ENCODE assay signal across 8 cellular contexts in the genomic region with DNA sequence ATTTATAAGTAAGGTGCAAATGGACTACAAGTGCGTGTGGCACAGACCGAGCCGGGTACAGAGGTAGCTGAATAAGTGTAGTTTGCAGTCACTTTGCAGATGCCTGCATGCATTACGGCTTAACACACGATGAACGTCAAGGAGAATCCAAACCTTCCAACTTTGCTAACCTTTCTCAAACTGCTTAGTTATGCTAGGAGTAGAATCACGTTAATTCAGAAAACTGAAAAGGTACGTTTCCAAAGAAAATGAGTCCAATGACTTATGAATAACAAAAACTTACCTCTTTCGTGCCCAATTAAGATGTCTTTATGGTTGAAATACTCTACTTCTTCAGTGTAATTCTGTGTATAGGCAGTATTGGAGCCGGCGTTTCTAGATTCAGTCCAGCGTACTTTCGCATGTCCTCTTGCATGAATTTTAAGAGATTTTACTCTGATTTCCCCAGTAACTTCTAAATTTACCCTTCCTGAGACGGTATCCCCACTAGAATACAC. TPM values are rescaled to one million over a fixed set of nuclear protein-coding genes. Genes with fewer than 3 reads are reported as not detected.
DNase-seq lines count a peak whose midpoint lies in the region; TF ChIP-seq lines count a peak whose summit lies in the region.

No MANE protein-coding gene starts in this region.

- H4K20me1 ChIP-seq in BLaER1 treated with 17β-estradiol and CSF1 and Interleukin-3, amounts not matched to agents 10 nM and 100 nM, result peaks cover 0 to 6% (median 0%) of the 10 kb centered on the region in 11 experiments; a peak in 3 of 22 replicates

- in situ Hi-C loops in astrocyte of the spinal cord (cut with HindIII; ENCODE audit: low sequenced_read_pairs), result no loop called here

- H3K27ac Mint-ChIP-seq in immature natural killer cell, result peak overlapping the region; percentile 93 to 100 (median 100)

- peak overlapping the region; percentile 66 to 96 (median 81) for H3K4me2 ChIP-seq in BLaER1 treated with 17β-estradiol and CSF1 and Interleukin-3, amounts not matched to agents 10 nM and 100 nM

- H3K36me3 ChIP-seq in BLaER1 treated with 17β-estradiol and CSF1 and Interleukin-3, amounts not matched to agents 10 nM and 100 nM, result peaks cover 0 to 12% (median 5%) of the 10 kb centered on the region in 11 experiments; a peak in 11 of 22 replicates
- H3K36me3 ChIP-seq in Peyer's patch, result peaks cover 0 to 3% (median 0%) of the 10 kb centered on the region in 3 donors

- H3K4me3 Mint-ChIP-seq in immature natural killer cell, result peak overlapping the region; percentile 94 to 100 (median 99)

- H3K27ac ChIP-seq in BLaER1 treated with 17β-estradiol and CSF1 and Interleukin-3, amounts not matched to agents 10 nM and 100 nM, result peak overlapping the region; percentile 94 to 100 (median 98)
- H3K27ac ChIP-seq in Peyer's patch (peak overlapping the region; percentile 96 to 99 (median 98)), skin epidermis (peak overlapping the region; percentile 62 to 100 (median 97))

- H3K9me3 Mint-ChIP-seq in immature natural killer cell, result no peaks in the 10 kb centered on the region

- H3K9me3 ChIP-seq in BLaER1 treated with 17β-estradiol and CSF1 and Interleukin-3, amounts not matched to agents 10 nM and 100 nM (replicated peaks in 1 of 11), result no peaks in the 10 kb centered on the region
- H3K9me3 ChIP-seq in Peyer's patch, result no peaks in the 10 kb centered on the region

- H3K4me1 Mint-ChIP-seq in immature natural killer cell, result peaks cover 32 to 45% of the 10 kb centered on the region in 2 donors

- no peaks in the 10 kb centered on the region for H3K27me3 ChIP-seq in BLaER1 treated with 17β-estradiol and CSF1 and Interleukin-3, amounts not matched to agents 10 nM and 100 nM
- no peaks in the 10 kb centered on the region for H3K27me3 ChIP-seq in Peyer's patch

- H3K27me3 Mint-ChIP-seq in immature natural killer cell (ENCODE audit: low read depth in 3 of 3), result peaks cover 8 to 28% (median 17%) of the 10 kb centered on the region in 3 donors

- peaks cover 5 to 11% (median 7%) of the 10 kb centered on the region in 3 donors for H3K36me3 Mint-ChIP-seq in immature natural killer cell

- H3K9ac ChIP-seq in BLaER1 treated with 17β-estradiol and CSF1 and Interleukin-3, amounts not matched to agents 10 nM and 100 nM, result peak overlapping the region; percentile 91 to 100 (median 97)

- TF ChIP-seq CTCF in HFF-Myc (IDR thresholded peaks at IDR 0.05; ENCODE audit: low read depth, low read length, missing control alignments) (no peak), Peyer's patch (IDR thresholded peaks at IDR 0.05) (no peak), astrocyte of the spinal cord (IDR thresholded peaks at IDR 0.05; ENCODE audit: low read depth, low read length) (no peak)

- peaks cover 11 to 22% (median 15%) of the 10 kb centered on the region in 10 experiments; a peak in 19 of 20 replicates for H3K4me1 ChIP-seq in BLaER1 treated with 17β-estradiol and CSF1 and Interleukin-3, amounts not matched to agents 10 nM and 100 nM
- peaks cover 0 to 10% (median 0%) of the 10 kb centered on the region in 4 donors for H3K4me1 ChIP-seq in Peyer's patch

- no peak for TF ChIP-seq POLR2A in Peyer's patch (IDR thresholded peaks at IDR 0.05)

- H3K4me3 ChIP-seq in BLaER1 treated with 17β-estradiol and CSF1 and Interleukin-3, amounts not matched to agents 10 nM and 100 nM, result peak overlapping the region; percentile 71 to 85 (median 76)
- H3K4me3 ChIP-seq in HFF-Myc (replicated peaks; ENCODE audit: low read depth, low read length), result peak overlapping the region; percentile 95
- peak overlapping the region; percentile 60 to 83 (median 72) for H3K4me3 ChIP-seq in Peyer's patch
- H3K4me3 ChIP-seq in astrocyte of the spinal cord (ENCODE audit: low read depth, low read length), result peak overlapping the region; percentile 81
- peak overlapping the region; percentile 61 to 84 (median 69) for H3K4me3 ChIP-seq in skin epidermis

- DNase-seq in HFF-Myc (ENCODE audit: extremely low read depth, low read depth) (no peak), Peyer's patch (peak in 2 of 3 donors; percentile 53 to 74), astrocyte of the spinal cord (ENCODE audit: low read depth, low spot score) (peak; percentile 66), immature natural killer cell (peak; percentile 36 to 52 (median 47)), GOT3 (lab: John Stamatoyannopoulos, UW) (no peak)
- no peak for DNase-seq in activated CD4-positive, CD25-positive, alpha-beta regulatory T cell treated with anti-CD3 and anti-CD28 coated beads, Interleukin-2, amount 50 U/mL, for 72 hours

RNA-seq across cellular contexts. Expression of gene ARRDC3, which starts 0.5 kb away (rescaled TPM):
- 10 to 100 TPM; 11.4 to 32.2 (median 17.7) TPM for total RNA-seq in Peyer's patch
- 10 to 100 TPM; 39.1 to 51.5 (median 50.3) TPM for polyA plus RNA-seq in immature natural killer cell

Comparison
In these comparisons a context has a peak if more than half of its experiments do, and no peak if none do; other contexts are left out.
1. DNase-seq: peak in Peyer's patch (2 of 3), astrocyte of the spinal cord (single experiment) and immature natural killer cell (3 of 3); none in HFF-Myc (single experiment), GOT3 (single experiment) and activated CD4-positive, CD25-positive, alpha-beta regulatory T cell treated with anti-CD3 and anti-CD28 coated beads, Interleukin-2, amount 50 U/mL, for 72 hours (single experiment).
2. Peak in every context shown above with its lines, with median percentiles within 50 percentile points of each other: H3K27ac ChIP-seq and H3K4me3 ChIP-seq.